11 cellular contexts compared by ENCODE assay signal in genomic region chr19:6062961-6063575, GRCh38. TPM values are rescaled to one million over a fixed set of nuclear protein-coding genes. Genes with fewer than 3 reads are reported as not detected.
DNase-seq lines count a peak whose midpoint lies in the region; ATAC-seq and TF ChIP-seq lines count a peak whose summit lies in the region.
"Had no signal": no experiment of that assay in that cellular context is flagged by ENCODE, and none has a peak within 500 bp of the region (broad histone marks: within the 10 kb centered on the region; RNA-seq: fewer than 3 reads in every experiment).

No MANE protein-coding gene starts in this region.

- H3K27me3 ChIP-seq in heart right ventricle: no peaks in the 10 kb centered on the region
- no peaks in the 10 kb centered on the region for H3K27me3 ChIP-seq in right cardiac atrium (ENCODE audit: control insufficient read depth, insufficient read depth)
- H3K27me3 ChIP-seq in duodenal mucosa (ENCODE audit: control insufficient read depth in 1 of 2, insufficient read depth in 2 of 2, low read length in 2 of 2): no peaks in the 10 kb centered on the region
- no peaks in the 10 kb centered on the region for H3K27me3 ChIP-seq in neutrophil
- H3K27me3 ChIP-seq in upper lobe of left lung: no peaks in the 10 kb centered on the region

- H3K36me3 ChIP-seq in heart right ventricle (no peaks in the 10 kb centered on the region), duodenal mucosa (ENCODE audit: control insufficient read depth in 1 of 2, insufficient read depth in 2 of 2, low read length in 2 of 2) (no peaks in the 10 kb centered on the region), neutrophil (no peaks in the 10 kb centered on the region), upper lobe of left lung (no peaks in the 10 kb centered on the region)

- no peak for TF ChIP-seq POLR2A in upper lobe of left lung (IDR thresholded peaks at IDR 0.05)

- H3K27ac ChIP-seq in heart right ventricle (peak overlapping the region in 8 of 10 donors; percentile 34 to 91 (median 74)), right cardiac atrium (ENCODE audit: low read length) (no peak overlapping the region), duodenal mucosa (ENCODE audit: low read depth, low read length) (peak overlapping the region; percentile 23), neutrophil (peak overlapping the region; percentile 81), upper lobe of left lung (peak overlapping the region; percentile 79 to 97 (median 85))
- H3K27ac ChIP-seq: GM23248 had no signal

- peak overlapping the region in 3 of 10 donors; percentile 8 to 32 (median 26) for H3K4me3 ChIP-seq in heart right ventricle
- H3K4me3 ChIP-seq in right cardiac atrium (ENCODE audit: low read length): no peak overlapping the region
- H3K4me3 ChIP-seq in duodenal mucosa (ENCODE audit: low read depth in 1 of 2, low read length in 2 of 2): no peak overlapping the region
- peak overlapping the region; percentile 42 to 59 for H3K4me3 ChIP-seq in neutrophil (ENCODE audit: low read depth in 1 of 2, low read length in 1 of 2)
- peak overlapping the region in 1 of 4 donors; percentile 31 for H3K4me3 ChIP-seq in upper lobe of left lung
- H3K4me3 ChIP-seq: GM23248 had no signal

- intact Hi-C loops in heart right ventricle (cut with DNase I): loop anchor here in 4 of 10 donors (5.0 kb wide), 3 partner anchors 34 to 44 kb away; no protein-coding TSS in a partner anchor
- intact Hi-C loops in right cardiac atrium (cut with DNase I): loop anchor here in 1 of 4 donors (5.0 kb wide), 1 partner anchor 44 kb away; no protein-coding TSS in a partner anchor

- WGBS in heart right ventricle, 2 donors: 92 to 93% methylated on average over 17 of the region's 17 CpGs
- WGBS in right cardiac atrium: 87% methylated on average over 17 of the region's 17 CpGs
- 79 to 83% methylated on average over 12 to 15 of the region's 17 CpGs for WGBS in upper lobe of left lung, 2 donors

- H3K4me1 ChIP-seq in heart right ventricle (peaks cover 25 to 97% (median 79%) of the 10 kb centered on the region in 9 donors), right cardiac atrium (ENCODE audit: control insufficient read depth, insufficient read depth, low read length) (peaks cover 41% of the 10 kb centered on the region), duodenal mucosa (ENCODE audit: control insufficient read depth in 1 of 2, insufficient read depth in 2 of 2, low read length in 2 of 2) (peaks cover 47 to 65% of the 10 kb centered on the region in 2 donors), neutrophil (ENCODE audit: control insufficient read depth in 1 of 2, insufficient read depth in 1 of 2, low read depth in 1 of 2, low read length in 1 of 2) (peaks cover 93 to 98% of the 10 kb centered on the region in 2 experiments), upper lobe of left lung (peaks cover 73 to 95% (median 90%) of the 10 kb centered on the region in 4 donors)

- DNase-seq in heart right ventricle (no peak), right cardiac atrium (no peak), upper lobe of left lung (no peak), T-helper 9 cell (no peak)
- DNase-seq in stimulated activated CD4-positive, alpha-beta T cell treated with anti-CD3 and anti-CD28 coated beads, Interleukin-2, amount 100 ng/mL, for 48 hours: no peak
- DNase-seq: Calu3, NCI-H1930 had no signal

- no peak for TF ChIP-seq EP300 in upper lobe of left lung (IDR thresholded peaks at IDR 0.05)

- TF ChIP-seq CTCF in heart right ventricle (IDR thresholded peaks at IDR 0.05): no peak
- no peak for TF ChIP-seq CTCF in neutrophil (IDR thresholded peaks at IDR 0.05)
- no peak for TF ChIP-seq CTCF in upper lobe of left lung (IDR thresholded peaks at IDR 0.05)

- H3K9me3 ChIP-seq in heart right ventricle (no peaks in the 10 kb centered on the region), right cardiac atrium (ENCODE audit: control insufficient read depth, low read length) (no peaks in the 10 kb centered on the region), duodenal mucosa (ENCODE audit: control insufficient read depth in 1 of 2, low read length in 2 of 2) (no peaks in the 10 kb centered on the region), neutrophil (no peaks in the 10 kb centered on the region), upper lobe of left lung (no peaks in the 10 kb centered on the region)

- ATAC-seq in heart right ventricle: no peak
- no peak for ATAC-seq in right cardiac atrium
- ATAC-seq in upper lobe of left lung (ENCODE audit: low FRiP score in 2 of 2): no peak
- no peak for ATAC-seq in GM19324 (IDR thresholded peaks at IDR 0.05; ENCODE audit: low FRiP score, unreplicated experiment)

- no peak overlapping the region for H3K9ac ChIP-seq in duodenal mucosa (ENCODE audit: low read depth in 1 of 2, low read length in 2 of 2)
- H3K9ac ChIP-seq: GM23248 had no signal

RNA-seq across cellular contexts. Expression of gene RFX2, which starts 47.2 kb away (rescaled TPM):
- 10 to 100 TPM in 1 of 10 donors, 1 to 10 TPM in 9; 4.2 to 11.5 (median 5.0) TPM for total RNA-seq in heart right ventricle
- polyA plus RNA-seq in heart right ventricle: 10 to 100 TPM in 1 of 2 donors, 1 to 10 TPM in 1; 6.6 to 17.4 TPM
- 10 to 100 TPM in 2 of 4 donors, 1 to 10 TPM in 2; 5.1 to 15.9 (median 9.6) TPM for total RNA-seq in right cardiac atrium
- polyA plus RNA-seq in right cardiac atrium: 8.2 TPM
- total RNA-seq in upper lobe of left lung: 100 to 1,000 TPM in 1 of 6 donors, 10 to 100 TPM in 5; 14.3 to 111 (median 28.6) TPM

Comparison
In these comparisons a context has a peak if more than half of its experiments do, and no peak if none do; other contexts are left out.
1. H3K4me3 ChIP-seq: peak in neutrophil (2 of 2); none in right cardiac atrium (single experiment) and duodenal mucosa (0 of 2).